Comparison of ENCODE assay signal across 17 cellular contexts in genomic region chr14:54046250-54046649, GRCh38.
DNase-seq lines count a peak whose midpoint lies in the region; ATAC-seq, FAIRE-seq and TF ChIP-seq lines count a peak whose summit lies in the region.
"Had no signal": no experiment of that assay in that cellular context is flagged by ENCODE, and none has a peak within 500 bp of the region (broad histone marks: within the 10 kb centered on the region; RNA-seq: fewer than 3 reads in every experiment).

No MANE protein-coding gene starts in this region.

- H3K4me3 ChIP-seq in bronchial epithelial cell (ENCODE audit: low read depth, low read length) (no peak overlapping the region), left lung (no peak overlapping the region)
- no peak overlapping the region for H3K4me3 ChIP-seq in CD8-positive, alpha-beta T cell (ENCODE audit: low read depth, low read length)
- H3K4me3 ChIP-seq: GM23248 had no signal

- CTCF ChIA-PET in CD8-positive, alpha-beta T cell (lab: Charles Lee): no interaction called here

- H3K4me3 Mint-ChIP-seq in CD8-positive, alpha-beta T cell: no peak overlapping the region
- H3K4me3 Mint-ChIP-seq: CD4-positive, alpha-beta memory T cell had no signal

- H3K27ac Mint-ChIP-seq in CD8-positive, alpha-beta T cell: no peak overlapping the region
- H3K27ac Mint-ChIP-seq: CD4-positive, alpha-beta memory T cell had no signal

- no peaks in the 10 kb centered on the region for H3K36me3 ChIP-seq in bronchial epithelial cell (ENCODE audit: control insufficient read depth, insufficient read depth, low read length)
- H3K36me3 ChIP-seq in left lung: no peaks in the 10 kb centered on the region
- no peaks in the 10 kb centered on the region for H3K36me3 ChIP-seq in CD8-positive, alpha-beta T cell (ENCODE audit: insufficient read depth, low read length)

- no peaks in the 10 kb centered on the region for H3K9me3 ChIP-seq in left lung
- H3K9me3 ChIP-seq in CD8-positive, alpha-beta T cell (ENCODE audit: low read length): no peaks in the 10 kb centered on the region
- H3K9me3 ChIP-seq: Caco-2 had no signal

- peak; percentile 9 for DNase-seq in DMS53 treated with DMSO at 0.1 percent for 48 hours (lab: John Stamatoyannopoulos, UW; ENCODE audit: unreplicated experiment)
- no peak for DNase-seq in bronchial epithelial cell (ENCODE audit: low read depth)
- DNase-seq in left lung: no peak
- no peak for DNase-seq in CD8-positive, alpha-beta T cell
- DNase-seq: C1 segment of cervical spinal cord; Caco-2; CD4-positive, alpha-beta memory T cell; DMS153; DMS79 treated with DMSO at 0.1 percent for 48 hours; GF-D8; GM23248; H7; HCEC 1CT had no signal

- H3K27ac ChIP-seq in left lung: no peak overlapping the region
- no peak overlapping the region for H3K27ac ChIP-seq in CD8-positive, alpha-beta T cell (ENCODE audit: low read depth, low read length)
- H3K27ac ChIP-seq: GM23248 had no signal

- H3K36me3 Mint-ChIP-seq in CD8-positive, alpha-beta T cell: no peaks in the 10 kb centered on the region
- H3K36me3 Mint-ChIP-seq: CD4-positive, alpha-beta memory T cell had no signal

- no peaks in the 10 kb centered on the region for H3K27me3 Mint-ChIP-seq in CD8-positive, alpha-beta T cell (ENCODE audit: low read depth)

- TF ChIP-seq CTCF in bronchial epithelial cell (IDR thresholded peaks at IDR 0.05; ENCODE audit: insufficient read depth, low read length, severe bottlenecking): no peak
- TF ChIP-seq CTCF in left lung (IDR thresholded peaks at IDR 0.05): no peak
- TF ChIP-seq CTCF in CD8-positive, alpha-beta T cell (IDR thresholded peaks at IDR 0.05): no peak

- intact Hi-C loops in left lung (cut with DNase I): no loop called here
- intact Hi-C loops in CD8-positive, alpha-beta T cell (cut with DNase I, micrococcal nuclease): no loop called here

- H3K9me3 Mint-ChIP-seq in CD8-positive, alpha-beta T cell: no peaks in the 10 kb centered on the region

- ATAC-seq in left lung (peak; percentile 20), GM18505 (IDR thresholded peaks at IDR 0.05; ENCODE audit: unreplicated experiment) (no peak), GM19324 (IDR thresholded peaks at IDR 0.05; ENCODE audit: low FRiP score, unreplicated experiment) (no peak)
- ATAC-seq in CD8-positive, alpha-beta T cell: no peak

- POLR2A ChIA-PET in CD8-positive, alpha-beta T cell (lab: Charles Lee): no interaction called here

- no peaks in the 10 kb centered on the region for H3K4me1 Mint-ChIP-seq in CD8-positive, alpha-beta T cell (ENCODE audit: low read depth)
- H3K4me1 Mint-ChIP-seq: CD4-positive, alpha-beta memory T cell had no signal

- no peak for TF ChIP-seq POLR2A in GM18505 (IDR thresholded peaks at IDR 0.05; ENCODE audit: borderline replicate concordance, extremely low read depth, insufficient read depth, insufficient read length)

- no peaks in the 10 kb centered on the region for H3K4me1 ChIP-seq in left lung
- H3K4me1 ChIP-seq in CD8-positive, alpha-beta T cell (ENCODE audit: insufficient read depth, low read length): no peaks in the 10 kb centered on the region

- FAIRE-seq in bronchial epithelial cell (lab: Jason Lieb, UNC): peak; percentile 13
- FAIRE-seq: GM12891, H1 had no signal

- H3K27me3 ChIP-seq in bronchial epithelial cell (ENCODE audit: control insufficient read depth, insufficient read depth, low read length) (no peaks in the 10 kb centered on the region), left lung (no peaks in the 10 kb centered on the region)
- no peaks in the 10 kb centered on the region for H3K27me3 ChIP-seq in CD8-positive, alpha-beta T cell (ENCODE audit: insufficient read depth, low read length)
